6 cellular contexts compared by ENCODE assay signal in the genomic region with DNA sequence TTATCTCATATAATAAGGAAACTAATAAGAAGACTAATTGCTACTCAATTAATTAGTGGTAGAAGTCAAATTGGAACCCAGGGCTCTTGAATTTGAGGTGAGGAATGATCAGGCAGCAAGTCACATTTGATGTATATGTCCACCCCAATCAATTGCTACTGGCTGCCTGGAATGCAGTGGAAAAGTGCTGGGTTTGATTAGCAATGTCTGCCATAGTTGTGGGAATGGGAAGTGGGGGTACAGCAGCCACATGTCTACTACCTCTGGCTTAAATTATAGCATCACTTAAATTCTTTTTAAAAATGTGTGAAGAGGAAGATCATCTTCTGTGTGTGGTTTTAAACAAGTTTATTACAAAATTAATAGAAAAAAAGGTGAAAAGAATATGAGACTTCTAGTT.
"Had no signal": no experiment of that assay in that cellular context is flagged by ENCODE, and none has a peak within 500 bp of the region (broad histone marks: within the 10 kb centered on the region; RNA-seq: fewer than 3 reads in every experiment).

No MANE protein-coding gene starts in this region.

- H2AFZ ChIP-seq: GM23338 had no signal

- H3K36me3 ChIP-seq: HAP-1 had no signal

- FAIRE-seq: HTR-8/SVneo had no signal

- H3K27ac Mint-ChIP-seq: GM23338 had no signal

- H3K9me3 ChIP-seq: HAP-1 had no signal

- H3K4me1 ChIP-seq: HAP-1 had no signal

- H3K4me2 ChIP-seq: GM23338 had no signal

- DNase-seq: H7, IMR-90, KBM-7 had no signal

- H3K4me3 Mint-ChIP-seq: GM23338 had no signal

- H3K4me3 ChIP-seq: GM23338, HAP-1 had no signal
